In the genomic region with DNA sequence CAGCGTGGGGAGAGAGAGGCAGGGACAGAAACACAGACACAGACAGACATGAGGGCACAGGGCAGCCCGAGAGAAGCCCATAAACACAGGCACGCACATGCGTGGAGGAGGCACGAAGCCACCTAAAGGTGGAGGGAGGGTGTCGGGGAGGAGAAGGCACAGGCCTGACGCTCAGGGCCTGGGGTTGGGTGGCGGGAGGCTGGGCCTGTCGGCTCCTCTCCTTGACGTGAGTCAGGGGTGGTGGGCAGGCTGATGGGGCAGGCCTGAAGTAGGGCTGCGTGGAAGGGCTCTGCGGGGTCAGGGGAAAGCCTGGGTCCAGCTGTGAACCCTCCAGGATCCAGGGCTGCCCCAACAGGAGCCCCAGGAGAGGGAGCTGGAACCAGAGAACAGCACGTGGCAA, we compare ENCODE assay signal across 1 cellular context.
TF ChIP-seq lines count a peak whose summit lies in the region.

No MANE protein-coding gene starts in this region.

TF ChIP-seq in GM23338, 12 proteins besides CTCF, POLR2A, EP300 and RAD21 (continued from another document):
- TF ChIP-seq, protein P1, sequence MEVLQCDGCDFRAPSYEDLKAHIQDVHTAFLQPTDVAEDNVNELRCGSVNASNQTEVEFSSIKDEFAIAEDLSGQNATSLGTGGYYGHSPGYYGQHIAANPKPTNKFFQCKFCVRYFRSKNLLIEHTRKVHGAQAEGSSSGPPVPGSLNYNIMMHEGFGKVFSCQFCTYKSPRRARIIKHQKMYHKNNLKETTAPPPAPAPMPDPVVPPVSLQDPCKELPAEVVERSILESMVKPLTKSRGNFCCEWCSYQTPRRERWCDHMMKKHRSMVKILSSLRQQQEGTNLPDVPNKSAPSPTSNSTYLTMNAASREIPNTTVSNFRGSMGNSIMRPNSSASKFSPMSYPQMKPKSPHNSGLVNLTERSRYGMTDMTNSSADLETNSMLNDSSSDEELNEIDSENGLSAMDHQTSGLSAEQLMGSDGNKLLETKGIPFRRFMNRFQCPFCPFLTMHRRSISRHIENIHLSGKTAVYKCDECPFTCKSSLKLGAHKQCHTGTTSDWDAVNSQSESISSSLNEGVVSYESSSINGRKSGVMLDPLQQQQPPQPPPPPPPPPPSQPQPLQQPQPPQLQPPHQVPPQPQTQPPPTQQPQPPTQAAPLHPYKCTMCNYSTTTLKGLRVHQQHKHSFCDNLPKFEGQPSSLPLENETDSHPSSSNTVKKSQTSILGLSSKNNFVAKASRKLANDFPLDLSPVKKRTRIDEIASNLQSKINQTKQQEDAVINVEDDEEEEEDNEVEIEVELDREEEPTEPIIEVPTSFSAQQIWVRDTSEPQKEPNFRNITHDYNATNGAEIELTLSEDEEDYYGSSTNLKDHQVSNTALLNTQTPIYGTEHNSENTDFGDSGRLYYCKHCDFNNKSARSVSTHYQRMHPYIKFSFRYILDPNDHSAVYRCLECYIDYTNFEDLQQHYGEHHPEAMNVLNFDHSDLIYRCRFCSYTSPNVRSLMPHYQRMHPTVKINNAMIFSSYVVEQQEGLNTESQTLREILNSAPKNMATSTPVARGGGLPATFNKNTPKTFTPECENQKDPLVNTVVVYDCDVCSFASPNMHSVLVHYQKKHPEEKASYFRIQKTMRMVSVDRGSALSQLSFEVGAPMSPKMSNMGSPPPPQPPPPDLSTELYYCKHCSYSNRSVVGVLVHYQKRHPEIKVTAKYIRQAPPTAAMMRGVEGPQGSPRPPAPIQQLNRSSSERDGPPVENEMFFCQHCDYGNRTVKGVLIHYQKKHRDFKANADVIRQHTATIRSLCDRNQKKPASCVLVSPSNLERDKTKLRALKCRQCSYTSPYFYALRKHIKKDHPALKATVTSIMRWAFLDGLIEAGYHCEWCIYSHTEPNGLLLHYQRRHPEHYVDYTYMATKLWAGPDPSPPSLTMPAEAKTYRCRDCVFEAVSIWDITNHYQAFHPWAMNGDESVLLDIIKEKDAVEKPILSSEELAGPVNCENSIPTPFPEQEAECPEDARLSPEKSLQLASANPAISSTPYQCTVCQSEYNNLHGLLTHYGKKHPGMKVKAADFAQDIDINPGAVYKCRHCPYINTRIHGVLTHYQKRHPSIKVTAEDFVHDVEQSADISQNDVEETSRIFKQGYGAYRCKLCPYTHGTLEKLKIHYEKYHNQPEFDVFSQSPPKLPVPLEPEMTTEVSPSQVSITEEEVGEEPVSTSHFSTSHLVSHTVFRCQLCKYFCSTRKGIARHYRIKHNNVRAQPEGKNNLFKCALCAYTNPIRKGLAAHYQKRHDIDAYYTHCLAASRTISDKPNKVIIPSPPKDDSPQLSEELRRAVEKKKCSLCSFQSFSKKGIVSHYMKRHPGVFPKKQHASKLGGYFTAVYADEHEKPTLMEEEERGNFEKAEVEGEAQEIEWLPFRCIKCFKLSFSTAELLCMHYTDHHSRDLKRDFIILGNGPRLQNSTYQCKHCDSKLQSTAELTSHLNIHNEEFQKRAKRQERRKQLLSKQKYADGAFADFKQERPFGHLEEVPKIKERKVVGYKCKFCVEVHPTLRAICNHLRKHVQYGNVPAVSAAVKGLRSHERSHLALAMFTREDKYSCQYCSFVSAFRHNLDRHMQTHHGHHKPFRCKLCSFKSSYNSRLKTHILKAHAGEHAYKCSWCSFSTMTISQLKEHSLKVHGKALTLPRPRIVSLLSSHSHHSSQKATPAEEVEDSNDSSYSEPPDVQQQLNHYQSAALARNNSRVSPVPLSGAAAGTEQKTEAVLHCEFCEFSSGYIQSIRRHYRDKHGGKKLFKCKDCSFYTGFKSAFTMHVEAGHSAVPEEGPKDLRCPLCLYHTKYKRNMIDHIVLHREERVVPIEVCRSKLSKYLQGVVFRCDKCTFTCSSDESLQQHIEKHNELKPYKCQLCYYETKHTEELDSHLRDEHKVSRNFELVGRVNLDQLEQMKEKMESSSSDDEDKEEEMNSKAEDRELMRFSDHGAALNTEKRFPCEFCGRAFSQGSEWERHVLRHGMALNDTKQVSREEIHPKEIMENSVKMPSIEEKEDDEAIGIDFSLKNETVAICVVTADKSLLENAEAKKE (CRISPR knock-in tag; IDR thresholded peaks at IDR 0.05): no peak
- TF ChIP-seq, protein P2, sequence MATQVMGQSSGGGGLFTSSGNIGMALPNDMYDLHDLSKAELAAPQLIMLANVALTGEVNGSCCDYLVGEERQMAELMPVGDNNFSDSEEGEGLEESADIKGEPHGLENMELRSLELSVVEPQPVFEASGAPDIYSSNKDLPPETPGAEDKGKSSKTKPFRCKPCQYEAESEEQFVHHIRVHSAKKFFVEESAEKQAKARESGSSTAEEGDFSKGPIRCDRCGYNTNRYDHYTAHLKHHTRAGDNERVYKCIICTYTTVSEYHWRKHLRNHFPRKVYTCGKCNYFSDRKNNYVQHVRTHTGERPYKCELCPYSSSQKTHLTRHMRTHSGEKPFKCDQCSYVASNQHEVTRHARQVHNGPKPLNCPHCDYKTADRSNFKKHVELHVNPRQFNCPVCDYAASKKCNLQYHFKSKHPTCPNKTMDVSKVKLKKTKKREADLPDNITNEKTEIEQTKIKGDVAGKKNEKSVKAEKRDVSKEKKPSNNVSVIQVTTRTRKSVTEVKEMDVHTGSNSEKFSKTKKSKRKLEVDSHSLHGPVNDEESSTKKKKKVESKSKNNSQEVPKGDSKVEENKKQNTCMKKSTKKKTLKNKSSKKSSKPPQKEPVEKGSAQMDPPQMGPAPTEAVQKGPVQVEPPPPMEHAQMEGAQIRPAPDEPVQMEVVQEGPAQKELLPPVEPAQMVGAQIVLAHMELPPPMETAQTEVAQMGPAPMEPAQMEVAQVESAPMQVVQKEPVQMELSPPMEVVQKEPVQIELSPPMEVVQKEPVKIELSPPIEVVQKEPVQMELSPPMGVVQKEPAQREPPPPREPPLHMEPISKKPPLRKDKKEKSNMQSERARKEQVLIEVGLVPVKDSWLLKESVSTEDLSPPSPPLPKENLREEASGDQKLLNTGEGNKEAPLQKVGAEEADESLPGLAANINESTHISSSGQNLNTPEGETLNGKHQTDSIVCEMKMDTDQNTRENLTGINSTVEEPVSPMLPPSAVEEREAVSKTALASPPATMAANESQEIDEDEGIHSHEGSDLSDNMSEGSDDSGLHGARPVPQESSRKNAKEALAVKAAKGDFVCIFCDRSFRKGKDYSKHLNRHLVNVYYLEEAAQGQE (IDR thresholded peaks at IDR 0.05; ENCODE audit: unreplicated experiment): no peak
